1 cellular context compared by ENCODE assay signal in the genomic region with DNA sequence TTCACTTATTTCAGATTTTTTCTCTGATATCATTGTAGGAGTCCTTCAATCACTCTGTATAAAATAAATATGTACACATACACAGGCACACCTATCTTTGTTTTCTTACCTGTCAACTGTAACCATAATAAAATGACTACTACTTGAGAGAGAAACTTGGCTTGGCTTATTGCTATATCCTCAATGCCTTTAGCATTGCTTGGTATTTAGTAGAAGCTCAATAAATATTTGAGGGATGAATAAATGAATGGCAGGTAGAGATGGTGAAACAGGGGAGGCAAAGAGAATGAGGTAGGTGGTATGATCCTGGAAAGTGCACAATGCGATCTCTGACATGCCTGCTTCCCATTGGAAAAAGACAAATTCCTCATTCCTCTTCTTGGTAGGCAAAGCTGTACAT.
TF ChIP-seq lines count a peak whose summit lies in the region.

No MANE protein-coding gene starts in this region.

TF ChIP-seq in H1, 55 proteins besides CTCF, POLR2A, EP300 and RAD21:
- TF ChIP-seq SP1 (IDR thresholded peaks at IDR 0.05; ENCODE audit: low read depth, low read length): no peak
- TF ChIP-seq, protein P1, sequence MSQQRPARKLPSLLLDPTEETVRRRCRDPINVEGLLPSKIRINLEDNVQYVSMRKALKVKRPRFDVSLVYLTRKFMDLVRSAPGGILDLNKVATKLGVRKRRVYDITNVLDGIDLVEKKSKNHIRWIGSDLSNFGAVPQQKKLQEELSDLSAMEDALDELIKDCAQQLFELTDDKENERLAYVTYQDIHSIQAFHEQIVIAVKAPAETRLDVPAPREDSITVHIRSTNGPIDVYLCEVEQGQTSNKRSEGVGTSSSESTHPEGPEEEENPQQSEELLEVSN (IDR thresholded peaks at IDR 0.05): no peak
